In genomic region chr16:23128056-23128455, GRCh38 we compare ENCODE assay signal across 26 cellular contexts. TPM values are rescaled to one million over a fixed set of nuclear protein-coding genes. Genes with fewer than 3 reads are reported as not detected.
DNase-seq lines count a peak whose midpoint lies in the region; ATAC-seq and TF ChIP-seq lines count a peak whose summit lies in the region.
"Had no signal": no experiment of that assay in that cellular context is flagged by ENCODE, and none has a peak within 500 bp of the region (broad histone marks: within the 10 kb centered on the region; RNA-seq: fewer than 3 reads in every experiment).

No MANE protein-coding gene starts in this region.

- peaks cover 8% of the 10 kb centered on the region for H3K4me1 Mint-ChIP-seq in stimulated activated effector memory CD8-positive, alpha-beta T cell treated with anti-CD3 and anti-CD28 coated beads, Interleukin-12 subunit alpha, Interleukin-12 subunit beta, amount 100 ng/mL, for 72 hours

- H3K4me3 ChIP-seq in esophagus muscularis mucosa: no peak overlapping the region
- H3K4me3 ChIP-seq in gastroesophageal sphincter: no peak overlapping the region
- H3K4me3 ChIP-seq in uterus: no peak overlapping the region
- no peak overlapping the region for H3K4me3 ChIP-seq in upper lobe of right lung
- H3K4me3 ChIP-seq: BLaER1, GM23338, PC-9, SJCRH30 had no signal

- intact Hi-C loops in esophagus muscularis mucosa (cut with DNase I) (no loop called here), uterus (cut with DNase I; ENCODE audit: low total_unique reads) (no loop called here), upper lobe of right lung (cut with DNase I) (no loop called here)

- DNase-seq in HCEC 1CT: peak; percentile 43
- no peak for DNase-seq in esophagus muscularis mucosa (ENCODE audit: extremely low spot score)
- no peak for DNase-seq in uterus
- no peak for DNase-seq in GDM1 (lab: John Stamatoyannopoulos, UW)
- DNase-seq in upper lobe of right lung: no peak
- no peak for DNase-seq in stimulated activated effector memory CD8-positive, alpha-beta T cell treated with anti-CD3 and anti-CD28 coated beads, Interleukin-12 subunit alpha, Interleukin-12 subunit beta, amount 100 ng/mL, for 72 hours (ENCODE audit: low spot score in 2 of 2)
- DNase-seq: ACHN; CD4-positive, CD25-positive, alpha-beta regulatory T cell; DMS153; KG1; MM.1S; NCI-H1417; NCI-H1694; NCI-H2029 treated with DMSO at 0.1 percent for 48 hours; NCI-H2227 treated with DMSO at 0.1 percent for 48 hours; NCI-H526 treated with DMSO at 0.1 percent for 48 hours; PC-9; SJCRH30 had no signal

- no peaks in the 10 kb centered on the region for H3K36me3 Mint-ChIP-seq in stimulated activated effector memory CD8-positive, alpha-beta T cell treated with anti-CD3 and anti-CD28 coated beads, Interleukin-12 subunit alpha, Interleukin-12 subunit beta, amount 100 ng/mL, for 72 hours
- H3K36me3 Mint-ChIP-seq: CD4-positive, CD25-positive, alpha-beta regulatory T cell had no signal

- H3K4me1 ChIP-seq in esophagus muscularis mucosa: peaks cover 52 to 98% (median 92%) of the 10 kb centered on the region in 4 donors
- H3K4me1 ChIP-seq in gastroesophageal sphincter: peaks cover 12 to 95% (median 23%) of the 10 kb centered on the region in 3 donors
- H3K4me1 ChIP-seq in uterus: peaks cover under 1 to 10% of the 10 kb centered on the region in 2 donors
- H3K4me1 ChIP-seq in upper lobe of right lung: peaks cover 21% of the 10 kb centered on the region

- H3K27ac Mint-ChIP-seq in stimulated activated effector memory CD8-positive, alpha-beta T cell treated with anti-CD3 and anti-CD28 coated beads, Interleukin-12 subunit alpha, Interleukin-12 subunit beta, amount 100 ng/mL, for 72 hours: no peak overlapping the region
- H3K27ac Mint-ChIP-seq: CD4-positive, CD25-positive, alpha-beta regulatory T cell; GM23338 had no signal

- H3K27me3 ChIP-seq in esophagus muscularis mucosa (no peaks in the 10 kb centered on the region), gastroesophageal sphincter (no peaks in the 10 kb centered on the region), uterus (no peaks in the 10 kb centered on the region), upper lobe of right lung (no peaks in the 10 kb centered on the region)
- H3K27me3 ChIP-seq: BLaER1, SJCRH30 had no signal

- H3K36me3 ChIP-seq in esophagus muscularis mucosa (no peaks in the 10 kb centered on the region), gastroesophageal sphincter (no peaks in the 10 kb centered on the region), uterus (no peaks in the 10 kb centered on the region), upper lobe of right lung (no peaks in the 10 kb centered on the region)
- H3K36me3 ChIP-seq: BLaER1, SJCRH30 had no signal

- H3K9me3 Mint-ChIP-seq in stimulated activated effector memory CD8-positive, alpha-beta T cell treated with anti-CD3 and anti-CD28 coated beads, Interleukin-12 subunit alpha, Interleukin-12 subunit beta, amount 100 ng/mL, for 72 hours: no peaks in the 10 kb centered on the region
- H3K9me3 Mint-ChIP-seq: GM23338 had no signal

- no peak for ATAC-seq in gastroesophageal sphincter
- no peak for ATAC-seq in upper lobe of right lung
- ATAC-seq in stimulated activated effector memory CD8-positive, alpha-beta T cell treated with anti-CD3 and anti-CD28 coated beads, Interleukin-12 subunit alpha, Interleukin-12 subunit beta, amount 100 ng/mL, for 72 hours: no peak
- ATAC-seq: GM23338, HCT116, Right ventricle myocardium inferior, SK-N-SH treated with all-trans-retinoic acid at 6 μM for 48 hours had no signal

- TF ChIP-seq EP300 in esophagus muscularis mucosa (IDR thresholded peaks at IDR 0.05) (no peak), gastroesophageal sphincter (IDR thresholded peaks at IDR 0.05) (no peak)

- H3K27ac ChIP-seq in esophagus muscularis mucosa (replicated peaks in 1 of 4): peak overlapping the region; percentile 60 to 88 (median 82)
- H3K27ac ChIP-seq in gastroesophageal sphincter: peak overlapping the region; percentile 68 to 85 (median 78)
- peak overlapping the region; percentile 90 to 96 for H3K27ac ChIP-seq in uterus
- no peak overlapping the region for H3K27ac ChIP-seq in upper lobe of right lung
- H3K27ac ChIP-seq: BLaER1, PC-9, SJCRH30 had no signal

- H3K4me3 Mint-ChIP-seq in stimulated activated effector memory CD8-positive, alpha-beta T cell treated with anti-CD3 and anti-CD28 coated beads, Interleukin-12 subunit alpha, Interleukin-12 subunit beta, amount 100 ng/mL, for 72 hours: no peak overlapping the region
- H3K4me3 Mint-ChIP-seq: CD4-positive, CD25-positive, alpha-beta regulatory T cell; GM23338 had no signal

- no peak for TF ChIP-seq POLR2A in esophagus muscularis mucosa (IDR thresholded peaks at IDR 0.05; ENCODE audit: low read depth)
- TF ChIP-seq POLR2A in gastroesophageal sphincter (IDR thresholded peaks at IDR 0.05): no peak
- TF ChIP-seq POLR2A in uterus (IDR thresholded peaks at IDR 0.05): no peak

- no peaks in the 10 kb centered on the region for H3K9me3 ChIP-seq in esophagus muscularis mucosa
- H3K9me3 ChIP-seq in gastroesophageal sphincter: no peaks in the 10 kb centered on the region
- no peaks in the 10 kb centered on the region for H3K9me3 ChIP-seq in uterus
- no peaks in the 10 kb centered on the region for H3K9me3 ChIP-seq in upper lobe of right lung
- H3K9me3 ChIP-seq: SJCRH30 had no signal

- TF ChIP-seq CTCF in esophagus muscularis mucosa (IDR thresholded peaks at IDR 0.05): no peak
- TF ChIP-seq CTCF in gastroesophageal sphincter (IDR thresholded peaks at IDR 0.05): no peak
- TF ChIP-seq CTCF in uterus (IDR thresholded peaks at IDR 0.05): no peak
- TF ChIP-seq CTCF in upper lobe of right lung (IDR thresholded peaks at IDR 0.05): no peak

- WGBS in esophagus muscularis mucosa: 76% methylated on average over 5 of the region's 5 CpGs
- 73 to 78% methylated on average over 4 to 5 of the region's 5 CpGs for WGBS in gastroesophageal sphincter (ENCODE audit: low coverage in 1 of 2), 2 donors

RNA-seq across cellular contexts. Expression of gene USP31, which starts 21.2 kb away (rescaled TPM):
- 10 to 100 TPM; 18.9 to 29.1 (median 23.3) TPM for total RNA-seq in esophagus muscularis mucosa
- 10 to 100 TPM; 11.2 to 37.7 (median 26.6) TPM for total RNA-seq in gastroesophageal sphincter
- total RNA-seq in uterus: 10 to 100 TPM; 11.8 to 62.0 (median 28.2) TPM
- total RNA-seq in upper lobe of right lung: 15.9 TPM

RNA-seq across cellular contexts. Expression of gene SCNN1G, which starts 54.5 kb away (rescaled TPM):
- under 1 TPM in 2 of 4 donors, not detected in 2; 0.06 to 0.34 TPM for total RNA-seq in esophagus muscularis mucosa
- total RNA-seq in gastroesophageal sphincter: under 1 TPM in 2 of 4 donors, not detected in 2; 0.27 to 0.39 TPM
- total RNA-seq in uterus: under 1 TPM in 3 of 4 donors, not detected in 1; under 0.01 to 0.62 (median 0.40) TPM
- 14.8 TPM for total RNA-seq in upper lobe of right lung
- total RNA-seq: CD4-positive, CD25-positive, alpha-beta regulatory T cell; NCI-H460; PC-9; RPMI7951; SJCRH30 had no signal
